8 cellular contexts compared by ENCODE assay signal in genomic region chr9:38318755-38319495, GRCh38.
DNase-seq lines count a peak whose midpoint lies in the region; ATAC-seq and TF ChIP-seq lines count a peak whose summit lies in the region.

No MANE protein-coding gene starts in this region.

- no peaks in the 10 kb centered on the region for H3K27me3 Mint-ChIP-seq in activated naive CD4-positive, alpha-beta T cell treated with anti-CD3 and anti-CD28 coated beads for 36 hours (ENCODE audit: low read depth)
- peaks cover 20% of the 10 kb centered on the region for H3K27me3 Mint-ChIP-seq in activated naive CD4-positive, alpha-beta T cell treated with anti-CD3 and anti-CD28 coated beads, Interleukin-2, amount 10 ng/mL, durations not matched to agents 7 days and 5 days
- H3K27me3 Mint-ChIP-seq in osteocyte (ENCODE audit: unreplicated experiment), result peaks cover 50% of the 10 kb centered on the region
- peaks cover 11% of the 10 kb centered on the region for H3K27me3 Mint-ChIP-seq in activated CD8-positive, alpha-beta T cell treated with anti-CD3 and anti-CD28 coated beads, Interleukin-2, amount 10 ng/mL, durations not matched to agents 7 days and 5 days (ENCODE audit: low read depth)

- H3K36me3 Mint-ChIP-seq in activated naive CD4-positive, alpha-beta T cell treated with anti-CD3 and anti-CD28 coated beads for 36 hours (ENCODE audit: low read depth), result peaks cover under 1% of the 10 kb centered on the region
- no peaks in the 10 kb centered on the region for H3K36me3 Mint-ChIP-seq in activated naive CD4-positive, alpha-beta T cell treated with anti-CD3 and anti-CD28 coated beads, Interleukin-2, amount 10 ng/mL, durations not matched to agents 7 days and 5 days
- no peaks in the 10 kb centered on the region for H3K36me3 Mint-ChIP-seq in osteocyte (ENCODE audit: unreplicated experiment)
- no peaks in the 10 kb centered on the region for H3K36me3 Mint-ChIP-seq in activated CD8-positive, alpha-beta T cell treated with anti-CD3 and anti-CD28 coated beads, Interleukin-2, amount 10 ng/mL, durations not matched to agents 7 days and 5 days (ENCODE audit: low read depth)

- H3K9me3 Mint-ChIP-seq in activated naive CD4-positive, alpha-beta T cell treated with anti-CD3 and anti-CD28 coated beads for 36 hours, result no peaks in the 10 kb centered on the region
- peaks cover 2% of the 10 kb centered on the region for H3K9me3 Mint-ChIP-seq in activated naive CD4-positive, alpha-beta T cell treated with anti-CD3 and anti-CD28 coated beads, Interleukin-2, amount 10 ng/mL, durations not matched to agents 7 days and 5 days
- H3K9me3 Mint-ChIP-seq in osteocyte (ENCODE audit: unreplicated experiment), result no peaks in the 10 kb centered on the region
- no peaks in the 10 kb centered on the region for H3K9me3 Mint-ChIP-seq in activated CD8-positive, alpha-beta T cell treated with anti-CD3 and anti-CD28 coated beads, Interleukin-2, amount 10 ng/mL, durations not matched to agents 7 days and 5 days (ENCODE audit: insufficient read depth)

- intact Hi-C loops in activated naive CD4-positive, alpha-beta T cell treated with anti-CD3 and anti-CD28 coated beads for 36 hours (cut with micrococcal nuclease), result no loop called here

- ATAC-seq in HG02973 (IDR thresholded peaks at IDR 0.05; ENCODE audit: unreplicated experiment), result peak; percentile 82
- ATAC-seq in activated CD8-positive, alpha-beta T cell treated with anti-CD3 and anti-CD28 coated beads, Interleukin-2, amount 10 ng/mL, durations not matched to agents 7 days and 5 days, result no peak

- POLR2A ChIA-PET in activated CD8-positive, alpha-beta T cell treated with anti-CD3 and anti-CD28 coated beads, Interleukin-2, amount 10 ng/mL, durations not matched to agents 7 days and 5 days (lab: Charles Lee), result no interaction called here

- H3K27ac Mint-ChIP-seq in activated naive CD4-positive, alpha-beta T cell treated with anti-CD3 and anti-CD28 coated beads for 36 hours, result no peak overlapping the region
- no peak overlapping the region for H3K27ac Mint-ChIP-seq in activated naive CD4-positive, alpha-beta T cell treated with anti-CD3 and anti-CD28 coated beads, Interleukin-2, amount 10 ng/mL, durations not matched to agents 7 days and 5 days
- peak overlapping the region; percentile 24 for H3K27ac Mint-ChIP-seq in osteocyte (ENCODE audit: unreplicated experiment)
- H3K27ac Mint-ChIP-seq in activated CD8-positive, alpha-beta T cell treated with anti-CD3 and anti-CD28 coated beads, Interleukin-2, amount 10 ng/mL, durations not matched to agents 7 days and 5 days, result no peak overlapping the region

- no peak for TF ChIP-seq CTCF in osteocyte (IDR thresholded peaks at IDR 0.05)

- H3K4me3 Mint-ChIP-seq in activated naive CD4-positive, alpha-beta T cell treated with anti-CD3 and anti-CD28 coated beads for 36 hours, result no peak overlapping the region
- no peak overlapping the region for H3K4me3 Mint-ChIP-seq in activated naive CD4-positive, alpha-beta T cell treated with anti-CD3 and anti-CD28 coated beads, Interleukin-2, amount 10 ng/mL, durations not matched to agents 7 days and 5 days
- no peak overlapping the region for H3K4me3 Mint-ChIP-seq in osteocyte (ENCODE audit: unreplicated experiment)
- H3K4me3 Mint-ChIP-seq in activated CD8-positive, alpha-beta T cell treated with anti-CD3 and anti-CD28 coated beads, Interleukin-2, amount 10 ng/mL, durations not matched to agents 7 days and 5 days, result no peak overlapping the region

- CTCF ChIA-PET in activated naive CD4-positive, alpha-beta T cell treated with anti-CD3 and anti-CD28 coated beads for 36 hours (lab: Charles Lee), result interaction anchor here (0.6 kb wide), 1 partner anchor 208 kb away, joined by 3 read pairs; no protein-coding TSS in a partner anchor
- CTCF ChIA-PET in activated naive CD4-positive, alpha-beta T cell treated with anti-CD3 and anti-CD28 coated beads, Interleukin-2, amount 10 ng/mL, durations not matched to agents 7 days and 5 days (lab: Charles Lee), result no interaction called here
- CTCF ChIA-PET in activated CD8-positive, alpha-beta T cell treated with anti-CD3 and anti-CD28 coated beads, Interleukin-2, amount 10 ng/mL, durations not matched to agents 7 days and 5 days (lab: Charles Lee), result no interaction called here

- peaks cover 3% of the 10 kb centered on the region for H3K4me1 Mint-ChIP-seq in activated naive CD4-positive, alpha-beta T cell treated with anti-CD3 and anti-CD28 coated beads for 36 hours (ENCODE audit: low read depth)
- H3K4me1 Mint-ChIP-seq in activated naive CD4-positive, alpha-beta T cell treated with anti-CD3 and anti-CD28 coated beads, Interleukin-2, amount 10 ng/mL, durations not matched to agents 7 days and 5 days, result no peaks in the 10 kb centered on the region
- H3K4me1 Mint-ChIP-seq in osteocyte (ENCODE audit: unreplicated experiment), result peaks cover 5% of the 10 kb centered on the region
- no peaks in the 10 kb centered on the region for H3K4me1 Mint-ChIP-seq in activated CD8-positive, alpha-beta T cell treated with anti-CD3 and anti-CD28 coated beads, Interleukin-2, amount 10 ng/mL, durations not matched to agents 7 days and 5 days (ENCODE audit: low read depth)

- DNase-seq in activated naive CD4-positive, alpha-beta T cell treated with anti-CD3 and anti-CD28 coated beads for 36 hours, result peak; percentile 9
- no peak for DNase-seq in activated naive CD4-positive, alpha-beta T cell treated with anti-CD3 and anti-CD28 coated beads, Interleukin-2, amount 10 ng/mL, durations not matched to agents 7 days and 5 days
- DNase-seq in astrocyte of the hippocampus (ENCODE audit: low read depth, low spot score) (peak; percentile 41), osteocyte (ENCODE audit: extremely low spot score, unreplicated experiment) (peak; percentile 53), AG08396 (ENCODE audit: low spot score) (no peak), OCI-M2 (lab: John Stamatoyannopoulos, UW; ENCODE audit: unreplicated experiment) (no peak)
- no peak for DNase-seq in activated CD8-positive, alpha-beta T cell treated with anti-CD3 and anti-CD28 coated beads, Interleukin-2, amount 10 ng/mL, durations not matched to agents 7 days and 5 days

Comparison
In these comparisons a context has a peak if more than half of its experiments do, and no peak if none do; other contexts are left out.
1. DNase-seq: peak in activated naive CD4-positive, alpha-beta T cell treated with anti-CD3 and anti-CD28 coated beads for 36 hours (single experiment), astrocyte of the hippocampus (single experiment) and osteocyte (single experiment); none in activated naive CD4-positive, alpha-beta T cell treated with anti-CD3 and anti-CD28 coated beads, Interleukin-2, amount 10 ng/mL, durations not matched to agents 7 days and 5 days (single experiment), AG08396 (single experiment), OCI-M2 (single experiment) and activated CD8-positive, alpha-beta T cell treated with anti-CD3 and anti-CD28 coated beads, Interleukin-2, amount 10 ng/mL, durations not matched to agents 7 days and 5 days (single experiment).